Comparison of ENCODE assay signal across 10 cellular contexts in genomic region chrX:40922307-40922706, GRCh38.
DNase-seq lines count a peak whose midpoint lies in the region; TF ChIP-seq lines count a peak whose summit lies in the region.
"Had no signal": no experiment of that assay in that cellular context is flagged by ENCODE, and none has a peak within 500 bp of the region (broad histone marks: within the 10 kb centered on the region; RNA-seq: fewer than 3 reads in every experiment).

No MANE protein-coding gene starts in this region.

- intact Hi-C loops in thyroid gland (cut with DNase I) = no loop called here

- TF ChIP-seq POLR2A in thyroid gland (IDR thresholded peaks at IDR 0.05) = no peak

- TF ChIP-seq CTCF in epithelial cell of proximal tubule (conservative IDR thresholded peaks at IDR 0.05; ENCODE audit: low read depth, low read length) = peak; percentile 53
- TF ChIP-seq CTCF in thyroid gland (IDR thresholded peaks at IDR 0.05) = peak in 4 of 6 experiments; percentile 22 to 47 (median 40)
- TF ChIP-seq CTCF in GM10248 (IDR thresholded peaks at IDR 0.05; ENCODE audit: control extremely low read depth, extremely low read depth, low read depth, missing control alignments) = no peak

- no peaks in the 10 kb centered on the region for H3K27me3 ChIP-seq in thyroid gland

- POLR2A ChIA-PET in GM10248 (lab: Yijun Ruan, JAX) = no interaction called here

- no peaks in the 10 kb centered on the region for H3K9me3 ChIP-seq in thyroid gland

- H3K4me3 ChIP-seq in epithelial cell of proximal tubule (ENCODE audit: low read depth, low read length) (no peak overlapping the region), thyroid gland (replicated peaks in 1 of 3) (no peak overlapping the region)

- no peaks in the 10 kb centered on the region for H3K36me3 ChIP-seq in thyroid gland

- WGBS in thyroid gland, 2 donors = 0 to 33% methylated on average over 1 to 7 of the region's 7 CpGs

- DNase-seq in SKM-1 treated with dmso at 0.1 percent for 144 hours (lab: John Stamatoyannopoulos, UW; ENCODE audit: unreplicated experiment) (peak; percentile 8), SKM-1 (lab: John Stamatoyannopoulos, UW; ENCODE audit: unreplicated experiment) (no peak), NCI-H526 treated with DMSO at 0.1 percent for 48 hours (lab: John Stamatoyannopoulos, UW) (peak; percentile 49), epithelial cell of proximal tubule (ENCODE audit: low read depth) (no peak), thyroid gland (peak in 1 of 2 donors; percentile 3), GM10248 (ENCODE audit: extremely low spot score) (no peak)
- no peak for DNase-seq in activated CD4-positive, alpha-beta T cell treated with anti-CD3 and anti-CD28 coated beads for 4 hours
- no peak for DNase-seq in activated CD8-positive, alpha-beta memory T cell treated with anti-CD3 and anti-CD28 coated beads, Interleukin-2, amount 50 U/mL, for 48 hours
- DNase-seq: activated naive CD4-positive, alpha-beta T cell; Right ventricle myocardium superior had no signal

- H3K27ac ChIP-seq in thyroid gland = no peak overlapping the region

- CTCF ChIA-PET in GM10248 (lab: Yijun Ruan, JAX) = interaction anchor here (1.3 kb wide), 1 partner anchor 44 kb away, joined by 3 read pairs; no protein-coding TSS in a partner anchor

- H3K4me1 ChIP-seq in thyroid gland = no peaks in the 10 kb centered on the region

Comparison
In these comparisons a context has a peak if more than half of its experiments do, and no peak if none do; other contexts are left out.
1. DNase-seq: peak in SKM-1 treated with dmso at 0.1 percent for 144 hours (single experiment) and NCI-H526 treated with DMSO at 0.1 percent for 48 hours (single experiment); none in SKM-1 (single experiment), epithelial cell of proximal tubule (single experiment), activated CD4-positive, alpha-beta T cell treated with anti-CD3 and anti-CD28 coated beads for 4 hours (0 of 2), GM10248 (single experiment) and activated CD8-positive, alpha-beta memory T cell treated with anti-CD3 and anti-CD28 coated beads, Interleukin-2, amount 50 U/mL, for 48 hours (single experiment).